Comparison of ENCODE assay signal across 8 cellular contexts in the genomic region with DNA sequence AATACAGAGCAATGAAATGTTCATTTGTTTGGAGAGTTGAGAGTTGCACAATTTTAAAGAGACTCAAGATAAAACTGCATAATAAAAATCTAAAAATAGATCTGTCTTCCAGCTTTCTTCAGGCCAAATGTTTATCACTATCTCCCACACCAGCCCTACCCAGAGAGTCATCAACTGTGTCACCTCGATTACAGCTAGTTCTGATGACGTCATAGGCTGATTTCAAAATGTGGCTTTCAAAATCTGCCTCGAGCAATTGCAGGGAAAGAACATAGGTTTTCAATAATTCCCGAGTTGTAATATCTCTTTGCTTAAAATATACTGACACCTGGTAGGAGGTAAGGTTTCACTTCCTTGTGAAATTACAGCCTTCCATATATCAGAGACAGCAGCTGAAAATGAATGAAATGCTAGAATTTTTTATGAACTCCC.
A peak's percentile ranks its signal among the peaks of the same experiment; 100 is the strongest.
DNase-seq lines count a peak whose midpoint lies in the region; ATAC-seq, FAIRE-seq and TF ChIP-seq lines count a peak whose summit lies in the region.

No MANE protein-coding gene starts in this region.

- no peaks in the 10 kb centered on the region for H3K9me3 ChIP-seq in gastrocnemius medialis
- no peaks in the 10 kb centered on the region for H3K9me3 ChIP-seq in prostate gland

- no peaks in the 10 kb centered on the region for H3K27me3 ChIP-seq in gastrocnemius medialis
- H3K27me3 ChIP-seq in prostate gland (replicated peaks; ENCODE audit: insufficient read depth), result no peaks in the 10 kb centered on the region

- in situ Hi-C loops in gastrocnemius medialis (cut with MboI; ENCODE audit: low sequenced_read_pairs in 4 of 4), result loop anchor here in 1 of 4 donors (25.0 kb wide), 1 partner anchor 683 kb away; a partner anchor contains a TSS

- DNase-seq in GM10266 (ENCODE audit: extremely low spot score) (peak; percentile 28), RCC 7860 (ENCODE audit: low spot score) (peak; percentile 7), foreskin fibroblast (peak; percentile 74 to 92), gastrocnemius medialis (peak; percentile 40 to 57), NCI-H146 treated with DMSO at 0.1 percent for 48 hours (lab: John Stamatoyannopoulos, UW; ENCODE audit: unreplicated experiment) (no peak), D721Med (ENCODE audit: insufficient read length, low spot score) (no peak), prostate gland (ENCODE audit: low spot score) (no peak)

- TF ChIP-seq POLR2A in gastrocnemius medialis (IDR thresholded peaks at IDR 0.05), result no peak
- no peak for TF ChIP-seq POLR2A in prostate gland (IDR thresholded peaks at IDR 0.05)

- FAIRE-seq in RCC 7860 (lab: Jason Lieb, UNC) (no peak), D721Med (lab: Jason Lieb, UNC) (no peak)

- intact Hi-C loops in gastrocnemius medialis (cut with DNase I; ENCODE audit: low total_unique reads), result loop anchor here (2.0 to 10.0 kb wide), 5 partner anchors 413 to 1631 kb away; a partner anchor contains a TSS
- intact Hi-C loops in prostate gland (cut with DNase I), result loop anchor here (2.0 kb wide), 1 partner anchor 675 kb away; no protein-coding TSS in a partner anchor

- WGBS in prostate gland, result 3% methylated on average over 4 of the region's 4 CpGs

- ATAC-seq in gastrocnemius medialis (peak; percentile 85 to 89), GM19328 (IDR thresholded peaks at IDR 0.05; ENCODE audit: unreplicated experiment) (no peak)

- H3K36me3 ChIP-seq in gastrocnemius medialis, result no peaks in the 10 kb centered on the region
- no peaks in the 10 kb centered on the region for H3K36me3 ChIP-seq in prostate gland

- peak overlapping the region in 1 of 2 donors; percentile 43 for H3K4me3 ChIP-seq in foreskin fibroblast (ENCODE audit: low read depth in 1 of 2, low read length in 2 of 2)
- H3K4me3 ChIP-seq in gastrocnemius medialis, result no peak overlapping the region
- H3K4me3 ChIP-seq in prostate gland, result no peak overlapping the region

- no peak for TF ChIP-seq CTCF in GM10266 (IDR thresholded peaks at IDR 0.05; ENCODE audit: control insufficient read depth, insufficient read depth, low read depth, missing control alignments)
- no peak for TF ChIP-seq CTCF in foreskin fibroblast (IDR thresholded peaks at IDR 0.05; ENCODE audit: low read depth, low read length)
- no peak for TF ChIP-seq CTCF in gastrocnemius medialis (IDR thresholded peaks at IDR 0.05 in 4 of 5, conservative IDR thresholded peaks at IDR 0.05 in 1 of 5)
- TF ChIP-seq CTCF in D721Med (IDR thresholded peaks at IDR 0.05; ENCODE audit: insufficient read depth, missing control alignments), result no peak
- TF ChIP-seq CTCF in prostate gland (IDR thresholded peaks at IDR 0.05), result no peak

- H3K27ac ChIP-seq in gastrocnemius medialis (peak overlapping the region; percentile 71 to 91 (median 74)), prostate gland (no peak overlapping the region)

- peaks cover 9 to 12% of the 10 kb centered on the region in 2 donors for H3K4me1 ChIP-seq in gastrocnemius medialis
- no peaks in the 10 kb centered on the region for H3K4me1 ChIP-seq in prostate gland (replicated peaks)

Comparison
In these comparisons a context has a peak if more than half of its experiments do, and no peak if none do; other contexts are left out.
1. DNase-seq: peak in GM10266 (single experiment), RCC 7860 (single experiment), foreskin fibroblast (2 of 2) and gastrocnemius medialis (2 of 2); none in NCI-H146 treated with DMSO at 0.1 percent for 48 hours (single experiment), D721Med (single experiment) and prostate gland (single experiment).
2. H3K27ac ChIP-seq: peak in gastrocnemius medialis (4 of 4); none in prostate gland (0 of 2).